In genomic region chr20:18287546-18287914, GRCh38 we compare ENCODE assay signal across 8 cellular contexts. TPM values are rescaled to one million over a fixed set of nuclear protein-coding genes. Genes with fewer than 3 reads are reported as not detected.
DNase-seq lines count a peak whose midpoint lies in the region; ATAC-seq lines count a peak whose summit lies in the region.

No MANE protein-coding gene starts in this region.

- peaks cover 18% of the 10 kb centered on the region for H3K27me3 Mint-ChIP-seq in activated CD4-positive, alpha-beta T cell treated with anti-CD3 and anti-CD28 coated beads for 36 hours
- peaks cover 10 to 25% (median 23%) of the 10 kb centered on the region in 3 donors for H3K27me3 Mint-ChIP-seq in immature natural killer cell (ENCODE audit: low read depth in 3 of 3)

- peak overlapping the region; percentile 98 for H3K4me3 Mint-ChIP-seq in activated CD4-positive, alpha-beta T cell treated with anti-CD3 and anti-CD28 coated beads for 36 hours
- peak overlapping the region; percentile 98 to 99 (median 98) for H3K4me3 Mint-ChIP-seq in immature natural killer cell

- H3K9me3 Mint-ChIP-seq in activated CD4-positive, alpha-beta T cell treated with anti-CD3 and anti-CD28 coated beads for 36 hours (ENCODE audit: low read depth): peaks cover 13% of the 10 kb centered on the region
- peaks cover 12 to 16% of the 10 kb centered on the region in 2 donors for H3K9me3 Mint-ChIP-seq in activated naive CD4-positive, alpha-beta T cell treated with anti-CD3 and anti-CD28 coated beads, Interleukin-2, amount 50 U/mL, for 72 hours
- H3K9me3 Mint-ChIP-seq in immature natural killer cell: peaks cover 2 to 21% (median 5%) of the 10 kb centered on the region in 6 donors

- H3K9ac ChIP-seq in stomach smooth muscle (ENCODE audit: low read length in 2 of 2): peak overlapping the region; percentile 79 to 99

- DNase-seq in activated CD4-positive, alpha-beta T cell treated with anti-CD3 and anti-CD28 coated beads for 36 hours: no peak
- DNase-seq in activated CD4-positive, alpha-beta T cell treated with anti-CD3 and anti-CD28 coated beads for 1 hour: no peak
- DNase-seq in activated naive CD4-positive, alpha-beta T cell treated with anti-CD3 and anti-CD28 coated beads, Interleukin-2, amount 50 U/mL, for 72 hours (ENCODE audit: low spot score in 2 of 2): no peak
- no peak for DNase-seq in immature natural killer cell
- no peak for DNase-seq in DMS79 treated with DMSO at 0.1 percent for 48 hours (lab: John Stamatoyannopoulos, UW)

- intact Hi-C loops in activated CD4-positive, alpha-beta T cell treated with anti-CD3 and anti-CD28 coated beads for 36 hours (cut with DNase I, micrococcal nuclease): loop anchor here (5.0 to 10.0 kb wide), 5 partner anchors 233 to 1730 kb away; partner anchors contain the start of genes BFSP1 (in 1 of the 2), NAA20 (in 1 of the 2), OVOL2 (in 1 of the 2) and SNRPB2 (in 1 of the 2)

- CTCF ChIA-PET in activated CD4-positive, alpha-beta T cell treated with anti-CD3 and anti-CD28 coated beads for 36 hours (lab: Charles Lee): interaction anchor here (1.1 to 1.4 kb wide), 2 partner anchors 11 to 605 kb away, joined by 3 to 6 read pairs; partner anchors contain the start of gene RRBP1

- H3K4me3 ChIP-seq in stomach smooth muscle (ENCODE audit: low read length in 2 of 2): peak overlapping the region; percentile 96 to 97

- H3K27ac ChIP-seq in stomach smooth muscle (ENCODE audit: low read length): peak overlapping the region; percentile 96

- H3K27me3 ChIP-seq in stomach smooth muscle (ENCODE audit: control insufficient read depth in 1 of 2, insufficient read depth in 2 of 2, low read length in 2 of 2): peaks cover 0 to 3% of the 10 kb centered on the region in 2 donors

- peak overlapping the region; percentile 99 for H3K27ac Mint-ChIP-seq in activated CD4-positive, alpha-beta T cell treated with anti-CD3 and anti-CD28 coated beads for 36 hours
- H3K27ac Mint-ChIP-seq in activated naive CD4-positive, alpha-beta T cell treated with anti-CD3 and anti-CD28 coated beads, Interleukin-2, amount 50 U/mL, for 72 hours: peak overlapping the region; percentile 95 to 99
- H3K27ac Mint-ChIP-seq in immature natural killer cell: peak overlapping the region; percentile 98 to 100 (median 99)

- POLR2A ChIA-PET in activated CD4-positive, alpha-beta T cell treated with anti-CD3 and anti-CD28 coated beads for 36 hours (lab: Charles Lee): interaction anchor here (1.2 to 1.4 kb wide), 2 partner anchors 150 to 180 kb away, joined by 4 to 8 read pairs; partner anchors contain the start of genes DZANK1, KAT14, PET117 and POLR3F

- H3K36me3 Mint-ChIP-seq in activated CD4-positive, alpha-beta T cell treated with anti-CD3 and anti-CD28 coated beads for 36 hours (ENCODE audit: low read depth): peaks cover 22% of the 10 kb centered on the region
- H3K36me3 Mint-ChIP-seq in activated naive CD4-positive, alpha-beta T cell treated with anti-CD3 and anti-CD28 coated beads, Interleukin-2, amount 50 U/mL, for 72 hours: peaks cover 47 to 68% of the 10 kb centered on the region in 2 donors
- peaks cover 8 to 23% (median 12%) of the 10 kb centered on the region in 3 donors for H3K36me3 Mint-ChIP-seq in immature natural killer cell

- no peak for ATAC-seq in activated CD4-positive, alpha-beta T cell treated with anti-CD3 and anti-CD28 coated beads for 36 hours
- ATAC-seq in activated naive CD4-positive, alpha-beta T cell treated with anti-CD3 and anti-CD28 coated beads, Interleukin-2, amount 50 U/mL, for 72 hours: no peak
- ATAC-seq in HG03442 (IDR thresholded peaks at IDR 0.05; ENCODE audit: unreplicated experiment) (no peak), GM21360 (IDR thresholded peaks at IDR 0.05; ENCODE audit: unreplicated experiment) (no peak)

- peaks cover 6 to 10% of the 10 kb centered on the region in 2 donors for H3K9me3 ChIP-seq in stomach smooth muscle (ENCODE audit: control insufficient read depth in 2 of 2, low read length in 2 of 2)

- H3K4me1 Mint-ChIP-seq in activated CD4-positive, alpha-beta T cell treated with anti-CD3 and anti-CD28 coated beads for 36 hours: peaks cover 19% of the 10 kb centered on the region
- H3K4me1 Mint-ChIP-seq in immature natural killer cell: peaks cover 22 to 33% of the 10 kb centered on the region in 2 donors

- peaks cover 20% of the 10 kb centered on the region for H3K4me1 ChIP-seq in stomach smooth muscle (ENCODE audit: control insufficient read depth, insufficient read depth, low read length)

- H3K36me3 ChIP-seq in stomach smooth muscle (ENCODE audit: control insufficient read depth in 2 of 2, insufficient read depth in 2 of 2, low read length in 2 of 2): peaks cover 6% of the 10 kb centered on the region in 2 donors

RNA-seq across cellular contexts. Expression of gene ZNF133, which starts 0.8 kb away (rescaled TPM):
- total RNA-seq in activated CD4-positive, alpha-beta T cell treated with anti-CD3 and anti-CD28 coated beads for 36 hours: 10 to 100 TPM in 1 of 2 experiments, 1 to 10 TPM in 1; 8.8 to 10.1 TPM
- total RNA-seq in activated naive CD4-positive, alpha-beta T cell treated with anti-CD3 and anti-CD28 coated beads, Interleukin-2, amount 50 U/mL, for 72 hours: 1 to 10 TPM; 4.7 to 9.9 TPM
- 1 to 10 TPM; 3.2 to 6.5 (median 5.4) TPM for polyA plus RNA-seq in immature natural killer cell
